18 cellular contexts compared by ENCODE assay signal in genomic region chr10:69569144-69569934, GRCh38.
DNase-seq lines count a peak whose midpoint lies in the region; ATAC-seq lines count a peak whose summit lies in the region.
"Had no signal": no experiment of that assay in that cellular context is flagged by ENCODE, and none has a peak within 500 bp of the region (broad histone marks: within the 10 kb centered on the region; RNA-seq: fewer than 3 reads in every experiment).

No MANE protein-coding gene starts in this region.

- H3K27ac ChIP-seq in iPS-20b (ENCODE audit: low read length): no peak overlapping the region
- H3K27ac ChIP-seq: 22Rv1, SK-N-MC had no signal

- no peaks in the 10 kb centered on the region for H3K36me3 ChIP-seq in iPS-20b (ENCODE audit: insufficient read depth, low read depth, low read length)

- H3K4me3 ChIP-seq in iPS-20b (ENCODE audit: low read length): peak overlapping the region; percentile 56
- H3K4me3 ChIP-seq: K562, SK-N-MC had no signal

- no peak for ATAC-seq in GM21381 (IDR thresholded peaks at IDR 0.05; ENCODE audit: unreplicated experiment)
- ATAC-seq: CD8-positive, alpha-beta T cell; K562; Panc1; Right ventricle myocardium inferior had no signal

- H3K27me3 ChIP-seq in iPS-20b (ENCODE audit: insufficient read depth, low read length): peaks cover 100% of the 10 kb centered on the region

- peak; percentile 19 for DNase-seq in DMS53 (lab: John Stamatoyannopoulos, UW)
- no peak for DNase-seq in DMS53 treated with DMSO at 0.1 percent for 48 hours (lab: John Stamatoyannopoulos, UW; ENCODE audit: unreplicated experiment)
- DNase-seq in ecto neural progenitor cell (ENCODE audit: low spot score): peak; percentile 61
- DNase-seq in retina: peak; percentile 46
- no peak for DNase-seq in NCI-H1417 treated with DMSO at 0.1 percent for 48 hours (lab: John Stamatoyannopoulos, UW)
- no peak for DNase-seq in NCI-H187 (lab: John Stamatoyannopoulos, UW)
- DNase-seq: CD8-positive, alpha-beta T cell; NCI-H1092; NCI-H1694 treated with DMSO at 0.1 percent for 48 hours; NCI-H2171; NCI-H774 had no signal

- peaks cover 40% of the 10 kb centered on the region for H3K4me1 ChIP-seq in iPS-20b (ENCODE audit: insufficient read depth, low read length)

- H3K9ac ChIP-seq in iPS-20b (ENCODE audit: low read depth, low read length): peak overlapping the region; percentile 35

- no peaks in the 10 kb centered on the region for H3K9me3 ChIP-seq in iPS-20b (ENCODE audit: insufficient read depth, low read depth, low read length)

Comparison
In these comparisons a context has a peak if more than half of its experiments do, and no peak if none do; other contexts are left out.
1. DNase-seq: peak in DMS53 (single experiment), ecto neural progenitor cell (single experiment) and retina (single experiment); none in DMS53 treated with DMSO at 0.1 percent for 48 hours (single experiment), NCI-H1417 treated with DMSO at 0.1 percent for 48 hours (single experiment) and NCI-H187 (0 of 2).